In the genomic region with DNA sequence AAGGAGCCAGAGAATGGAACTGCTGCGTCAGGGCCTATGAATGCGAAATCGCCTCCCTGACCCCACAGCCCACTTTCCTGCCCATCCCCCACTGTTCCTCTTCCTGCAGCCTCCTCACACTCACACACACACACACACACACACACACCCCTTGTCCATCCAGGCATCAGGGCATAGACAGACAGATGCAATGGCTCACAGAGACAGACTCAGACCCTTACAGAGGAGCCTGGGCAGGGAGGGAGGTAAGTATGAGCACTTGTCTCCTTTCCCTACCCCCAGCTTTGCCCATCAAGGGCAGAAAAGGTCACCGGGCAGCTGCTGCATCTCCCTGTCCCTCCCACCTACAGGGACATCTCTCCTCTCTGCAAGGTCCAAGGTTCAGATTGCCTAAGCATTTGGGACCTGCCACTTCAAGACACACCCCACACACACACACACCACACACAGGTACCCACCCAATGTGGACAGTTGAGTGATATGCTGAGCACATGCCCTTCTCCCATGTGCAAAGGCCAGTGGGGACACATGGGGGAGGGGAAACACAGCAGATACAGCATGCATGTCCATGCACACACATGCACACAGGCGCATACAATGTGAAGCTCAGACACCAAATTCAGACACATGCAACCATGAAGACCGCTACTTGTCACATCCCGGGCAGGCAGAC, we compare ENCODE assay signal across 16 cellular contexts. TPM values are rescaled to one million over a fixed set of nuclear protein-coding genes. Genes with fewer than 3 reads are reported as not detected.
DNase-seq lines count a peak whose midpoint lies in the region; ATAC-seq and TF ChIP-seq lines count a peak whose summit lies in the region.
"Had no signal": no experiment of that assay in that cellular context is flagged by ENCODE, and none has a peak within 500 bp of the region (broad histone marks: within the 10 kb centered on the region; RNA-seq: fewer than 3 reads in every experiment).

No MANE protein-coding gene starts in this region.

- H2BK12ac ChIP-seq in neuronal stem cell (ENCODE audit: low read length): peak overlapping the region; percentile 78

- peak overlapping the region; percentile 9 for H4K91ac ChIP-seq in neuronal stem cell (ENCODE audit: low read depth, low read length, poor library complexity)

- no peak for ATAC-seq in GM21447 (IDR thresholded peaks at IDR 0.05; ENCODE audit: unreplicated experiment)
- ATAC-seq in T-cell (replicated peaks in 1 of 4): no peak
- ATAC-seq: right cardiac atrium had no signal

- TF ChIP-seq CTCF in Caco-2 (IDR thresholded peaks at IDR 0.05; ENCODE audit: insufficient read depth in 1 of 2, low read depth in 1 of 2, low read length in 1 of 2, severe bottlenecking in 1 of 2, unreplicated experiment in 1 of 2) (no peak), Loucy (conservative IDR thresholded peaks at IDR 0.05; ENCODE audit: low read length) (no peak)

- H3K23ac ChIP-seq in neuronal stem cell (ENCODE audit: low read depth, low read length, poor library complexity): peak overlapping the region; percentile 68

- no peak overlapping the region for H3K4ac ChIP-seq in neuronal stem cell (ENCODE audit: low read length)

- peak overlapping the region; percentile 61 for H2BK15ac ChIP-seq in neuronal stem cell (ENCODE audit: low read length)

- peak overlapping the region; percentile 97 for H3K4me2 ChIP-seq in Loucy (ENCODE audit: low read depth, low read length, poor library complexity, severe bottlenecking)
- no peak overlapping the region for H3K4me2 ChIP-seq in neuronal stem cell (ENCODE audit: insufficient read depth, low read length, poor library complexity, severe bottlenecking)

- no peaks in the 10 kb centered on the region for H3K36me3 Mint-ChIP-seq in Caco-2 (ENCODE audit: insufficient read depth, unreplicated experiment)
- peaks cover 20% of the 10 kb centered on the region for H3K36me3 Mint-ChIP-seq in T-cell

- H2BK5ac ChIP-seq in neuronal stem cell (ENCODE audit: low read length): peak overlapping the region; percentile 58

- H3K9me2 ChIP-seq in Loucy (replicated peaks; ENCODE audit: low read depth, low read length): no peaks in the 10 kb centered on the region

- peak overlapping the region; percentile 52 for H2BK120ac ChIP-seq in neuronal stem cell (ENCODE audit: low read depth, low read length)

- H3K4me3 ChIP-seq in Caco-2 (ENCODE audit: low read depth, low read length) (no peak overlapping the region), Loucy (ENCODE audit: low read length, poor library complexity, severe bottlenecking) (no peak overlapping the region), iPS-18c (ENCODE audit: insufficient read depth, low read depth, low read length) (peak overlapping the region; percentile 9; the same call in 1 of the 2 replicates), neuronal stem cell (ENCODE audit: low read length in 2 of 2) (peak overlapping the region; percentile 14 to 16)
- H3K4me3 ChIP-seq: uterus had no signal

- H2AFZ ChIP-seq in Loucy (ENCODE audit: low read length): no peak overlapping the region
- peak overlapping the region; percentile 93 for H2AFZ ChIP-seq in neuronal stem cell (ENCODE audit: low read length)

- H3K9ac ChIP-seq in Loucy (ENCODE audit: low read depth, low read length, poor library complexity, severe bottlenecking): no peak overlapping the region
- H3K9ac ChIP-seq in neuronal stem cell (ENCODE audit: low read depth, low read length, poor library complexity): peak overlapping the region; percentile 91

- no peak overlapping the region for H3K27ac ChIP-seq in neuronal stem cell (replicated peaks; ENCODE audit: low read length)
- H3K27ac ChIP-seq: uterus had no signal

- H2AK5ac ChIP-seq in neuronal stem cell (ENCODE audit: low read depth, low read length): peak overlapping the region; percentile 48

- H3K27me3 ChIP-seq in Caco-2 (replicated peaks; ENCODE audit: control insufficient read depth, insufficient read depth, low read length) (peaks cover 5% of the 10 kb centered on the region; the same call in 1 of the 2 replicates), Loucy (ENCODE audit: insufficient read depth, low read length, poor library complexity, severe bottlenecking) (no peaks in the 10 kb centered on the region), neuronal stem cell (ENCODE audit: control insufficient read depth in 3 of 3, insufficient read depth in 3 of 3, low read depth in 1 of 3, low read length in 3 of 3) (peaks cover 0 to 15% (median 7%) of the 10 kb centered on the region in 3 experiments)
- H3K27me3 ChIP-seq: uterus had no signal

- POLR2A ChIA-PET in Caco-2 (lab: Charles Lee) (no interaction called here), T-cell (lab: Charles Lee) (no interaction called here)

- H3K14ac ChIP-seq in neuronal stem cell (ENCODE audit: low read length): peak overlapping the region; percentile 91

- H4K20me1 ChIP-seq in Loucy (ENCODE audit: insufficient read depth, low read length, poor library complexity, severe bottlenecking): no peaks in the 10 kb centered on the region

- DNase-seq in Caco-2 (peak; percentile 61 to 76), neuronal stem cell (ENCODE audit: low spot score) (no peak), SKM-1 (lab: John Stamatoyannopoulos, UW; ENCODE audit: unreplicated experiment) (no peak), T-cell (no peak)
- DNase-seq: C1 segment of cervical spinal cord; kidney glomerular epithelial cell; NCI-H2029; NCI-H524 treated with DMSO at 0.1 percent for 48 hours; stimulated activated CD4-positive, alpha-beta T cell treated with anti-CD3 and anti-CD28 coated beads, Interleukin-4, amount 100 ng/mL, for 24 hours; uterus had no signal

- H3K36me3 ChIP-seq in Caco-2 (ENCODE audit: control insufficient read depth, insufficient read depth, low read length) (no peaks in the 10 kb centered on the region), Loucy (ENCODE audit: insufficient read depth, low read length) (peaks cover 3% of the 10 kb centered on the region; the same call in 1 of the 2 replicates), neuronal stem cell (replicated peaks in 1 of 2; ENCODE audit: control insufficient read depth in 2 of 2, insufficient read depth in 2 of 2, low read length in 2 of 2) (no peaks in the 10 kb centered on the region)
- H3K36me3 ChIP-seq: uterus had no signal

- no peaks in the 10 kb centered on the region for H3K9me3 Mint-ChIP-seq in Caco-2 (ENCODE audit: unreplicated experiment)
- H3K9me3 Mint-ChIP-seq in T-cell: no peaks in the 10 kb centered on the region

- H3K4me1 ChIP-seq in Caco-2 (peaks cover 24% of the 10 kb centered on the region), Loucy (ENCODE audit: insufficient read depth, low read length, poor library complexity, severe bottlenecking) (peaks cover 18% of the 10 kb centered on the region), neuronal stem cell (ENCODE audit: control insufficient read depth in 2 of 2, insufficient read depth in 1 of 2, low read depth in 1 of 2, low read length in 2 of 2) (peaks cover 24 to 43% of the 10 kb centered on the region in 2 donors)
- H3K4me1 ChIP-seq: uterus had no signal

- H3K27ac Mint-ChIP-seq in Caco-2 (ENCODE audit: unreplicated experiment) (no peak overlapping the region), T-cell (peak overlapping the region in 1 of 2 donors; percentile 45)

- intact Hi-C loops in Caco-2 (cut with micrococcal nuclease; ENCODE audit: unreplicated experiment): no loop called here

- no peaks in the 10 kb centered on the region for H3F3A ChIP-seq in Loucy (ENCODE audit: low read depth)

- H3K4me1 Mint-ChIP-seq in Caco-2 (ENCODE audit: low read depth, unreplicated experiment) (peaks cover 12% of the 10 kb centered on the region), T-cell (peaks cover 16 to 28% (median 18%) of the 10 kb centered on the region in 3 donors)

- no peaks in the 10 kb centered on the region for H3K79me1 ChIP-seq in neuronal stem cell (ENCODE audit: low read depth, low read length)

- peaks cover 15% of the 10 kb centered on the region for H3K27me3 Mint-ChIP-seq in Caco-2 (ENCODE audit: insufficient read depth, unreplicated experiment)
- peaks cover 14 to 24% of the 10 kb centered on the region in 2 donors for H3K27me3 Mint-ChIP-seq in T-cell

- CTCF ChIA-PET in Caco-2 (lab: Charles Lee) (interaction anchor here (1.3 to 1.4 kb wide), 2 partner anchors 9 to 21 kb away, joined by 3 to 7 read pairs; no protein-coding TSS in a partner anchor), T-cell (lab: Charles Lee) (no interaction called here)

- no peak overlapping the region for H3K18ac ChIP-seq in neuronal stem cell (ENCODE audit: low read length)

- no peaks in the 10 kb centered on the region for H3K79me2 ChIP-seq in Loucy (ENCODE audit: insufficient read depth, low read length)

- peak overlapping the region; percentile 90 for H4K8ac ChIP-seq in neuronal stem cell (ENCODE audit: low read depth, low read length)

- WGBS in neuronal stem cell (ENCODE audit: extremely low coverage in 2 of 2, insufficient read length in 2 of 2, insufficient replicate concordance in 1 of 2), 2 donors: no CpG with 5 or more reads among the region's 7 CpGs

- peak overlapping the region; percentile 17 for H3K4me3 Mint-ChIP-seq in Caco-2 (ENCODE audit: unreplicated experiment)
- H3K4me3 Mint-ChIP-seq in T-cell: peak overlapping the region in 1 of 3 donors; percentile 10

- H3K9me3 ChIP-seq in Caco-2 (no peaks in the 10 kb centered on the region), Loucy (ENCODE audit: insufficient read depth, low read depth, low read length) (no peaks in the 10 kb centered on the region), iPS-18c (ENCODE audit: control insufficient read depth, insufficient read depth, low read length) (no peaks in the 10 kb centered on the region), neuronal stem cell (replicated peaks in 1 of 2; ENCODE audit: control insufficient read depth in 2 of 2, insufficient read depth in 1 of 2, low read depth in 1 of 2, low read length in 2 of 2) (no peaks in the 10 kb centered on the region)
- H3K9me3 ChIP-seq: uterus had no signal

- BruUV-seq in Caco-2 (replicated peaks; lab: Mats Ljungman, UMichigan): no TSS peak

RNA-seq across cellular contexts. Expression of gene NRXN2, which starts 2.0 kb away (rescaled TPM):
- total RNA-seq in Caco-2 (2022): 6.5 and 7.6 TPM in 2 replicates
- polyA plus RNA-seq in neuronal stem cell (2013, experiment 1 of 2): 33.3 TPM
- polyA plus RNA-seq in neuronal stem cell (2013, experiment 2 of 2): 33.6 TPM
- under 1 TPM in 3 of 5 donors, not detected in 2; 0.43 to 0.70 (median 0.47) TPM for total RNA-seq in T-cell
- total RNA-seq: epithelial cell of proximal tubule, M059J had no signal

RNA-seq across cellular contexts. Expression of gene RASGRP2, which starts 18.9 kb away (rescaled TPM):
- total RNA-seq in Caco-2 (2022) (4.0 and 4.1 TPM in 2 replicates), T-cell (100 to 1,000 TPM; 574 to 767 (median 656) TPM)
- 1.3 TPM for polyA plus RNA-seq in neuronal stem cell (2013, experiment 1 of 2)
- 1.4 TPM for polyA plus RNA-seq in neuronal stem cell (2013, experiment 2 of 2)
- total RNA-seq: epithelial cell of proximal tubule had no signal

RNA-seq across cellular contexts. Expression of gene PYGM, which starts 34.8 kb away (rescaled TPM):
- total RNA-seq in Caco-2 (2022) (0.51 and 1.4 TPM in 2 replicates), T-cell (10 to 100 TPM in 1 of 5 donors, 1 to 10 TPM in 4; 7.4 to 34.7 (median 8.5) TPM)
- polyA plus RNA-seq in neuronal stem cell (2013, experiment 1 of 2): 1.3 TPM
- polyA plus RNA-seq in neuronal stem cell (2013, experiment 2 of 2): 1.3 TPM
- total RNA-seq: epithelial cell of proximal tubule had no signal

RNA-seq across cellular contexts. Expression of gene SF1, which starts 53.3 kb away (rescaled TPM):
- total RNA-seq in Caco-2 (2022): 359 and 386 TPM in 2 replicates
- 214 TPM for polyA plus RNA-seq in neuronal stem cell (2013, experiment 1 of 2)
- 215 TPM for polyA plus RNA-seq in neuronal stem cell (2013, experiment 2 of 2)
- total RNA-seq in T-cell: 1,000 to 10,000 TPM in 2 of 5 donors, 100 to 1,000 TPM in 3; 670 to 1,510 (median 732) TPM

Comparison
In these comparisons a context has a peak if more than half of its experiments do, and no peak if none do; other contexts are left out.
1. DNase-seq: peak in Caco-2 (2 of 2); none in neuronal stem cell (single experiment), SKM-1 (single experiment) and T-cell (0 of 34).
2. H3K4me3 ChIP-seq: peak in iPS-18c (single experiment) and neuronal stem cell (2 of 2); none in Caco-2 (single experiment) and Loucy (single experiment).
3. RNA of gene RASGRP2, which starts 18.9 kb away (total RNA-seq): 574 to 767 TPM in T-cell; 4.0 to 4.1 TPM in Caco-2; every median in the first group is over 100 times any median in the second.